In genomic region chr7:155656891-155657290, GRCh38 we compare ENCODE assay signal across 1 cellular context.
TF ChIP-seq lines count a peak whose summit lies in the region.

No MANE protein-coding gene starts in this region.

TF ChIP-seq in A549, 52 proteins besides CTCF, POLR2A, EP300 and RAD21 (continued from another document):
- TF ChIP-seq ELK1 (IDR thresholded peaks at IDR 0.05; ENCODE audit: low read depth, low read length) (no peak), CHD2 (IDR thresholded peaks at IDR 0.05; ENCODE audit: low read length, partially characterized antibody) (no peak)
